13 cellular contexts compared by ENCODE assay signal in genomic region chr1:21725738-21726392, GRCh38. TPM values are rescaled to one million over a fixed set of nuclear protein-coding genes. Genes with fewer than 3 reads are reported as not detected.
"Had no signal": no experiment of that assay in that cellular context is flagged by ENCODE, and none has a peak within 500 bp of the region (broad histone marks: within the 10 kb centered on the region; RNA-seq: fewer than 3 reads in every experiment).

No MANE protein-coding gene starts in this region.

- H3K9me3 Mint-ChIP-seq: activated B cell treated with CpG ODN at 0.5 μM for 24 hours; activated naive CD8-positive, alpha-beta T cell treated with anti-CD3 and anti-CD28 coated beads, Interleukin-2, amount 50 U/mL, for 24 hours; natural killer cell had no signal

- H3K27ac ChIP-seq: brain microvascular endothelial cell, esophagus muscularis mucosa had no signal

- H3K4me1 ChIP-seq: esophagus muscularis mucosa had no signal

- H3K9me3 ChIP-seq: esophagus muscularis mucosa had no signal

- H3K27me3 Mint-ChIP-seq: activated B cell treated with CpG ODN at 0.5 μM for 24 hours; activated naive CD8-positive, alpha-beta T cell treated with anti-CD3 and anti-CD28 coated beads, Interleukin-2, amount 50 U/mL, for 24 hours had no signal

- H3K4me3 Mint-ChIP-seq: activated B cell treated with CpG ODN at 0.5 μM for 24 hours; activated naive CD8-positive, alpha-beta T cell treated with anti-CD3 and anti-CD28 coated beads, Interleukin-2, amount 50 U/mL, for 24 hours; natural killer cell had no signal

- ATAC-seq: activated naive CD8-positive, alpha-beta T cell treated with anti-CD3 and anti-CD28 coated beads, Interleukin-2, amount 50 U/mL, for 24 hours; left colon; natural killer cell; sciatic nerve had no signal

- H3K27ac Mint-ChIP-seq: activated B cell treated with CpG ODN at 0.5 μM for 24 hours; activated naive CD8-positive, alpha-beta T cell treated with anti-CD3 and anti-CD28 coated beads, Interleukin-2, amount 50 U/mL, for 24 hours had no signal

- H3K4me1 Mint-ChIP-seq: activated B cell treated with CpG ODN at 0.5 μM for 24 hours; activated naive CD8-positive, alpha-beta T cell treated with anti-CD3 and anti-CD28 coated beads, Interleukin-2, amount 50 U/mL, for 24 hours had no signal

- H3K27me3 ChIP-seq: brain microvascular endothelial cell, esophagus muscularis mucosa had no signal

- DNase-seq: activated B cell treated with CpG ODN at 0.5 μM for 24 hours; activated CD4-positive, alpha-beta T cell treated with anti-CD3 and anti-CD28 coated beads, Interleukin-2, amount 50 U/mL, for 1 hour; activated naive CD8-positive, alpha-beta T cell treated with anti-CD3 and anti-CD28 coated beads, Interleukin-2, amount 50 U/mL, for 24 hours; brain microvascular endothelial cell; left colon; natural killer cell; stimulated activated CD4-positive, alpha-beta T cell treated with anti-CD3 and anti-CD28 coated beads, Interleukin-2, amount 100 ng/mL, for 48 hours; stimulated activated naive CD4-positive, alpha-beta T cell treated with Interleukin-2 at 50 U/mL for 16 hours; trophoblast cell had no signal

- H3K4me3 ChIP-seq: esophagus muscularis mucosa, lung had no signal

RNA-seq across cellular contexts. Expression of gene RAP1GAP, which starts 56.7 kb away (rescaled TPM):
- total RNA-seq: dermis microvascular lymphatic vessel endothelial cell had no signal
